8 cellular contexts compared by ENCODE assay signal in genomic region chr1:156571261-156571958, GRCh38. TPM values are rescaled to one million over a fixed set of nuclear protein-coding genes. Genes with fewer than 3 reads are reported as not detected.
DNase-seq lines count a peak whose midpoint lies in the region; TF ChIP-seq lines count a peak whose summit lies in the region.

No MANE protein-coding gene starts in this region.

- H3K4me1 ChIP-seq in OCI-LY3 (ENCODE audit: low read length) (peaks cover 12% of the 10 kb centered on the region), skeletal muscle satellite cell (ENCODE audit: control insufficient read depth, insufficient read depth, low read length) (peaks cover 15% of the 10 kb centered on the region)

- no peak overlapping the region for H3K27ac ChIP-seq in OCI-LY3 (ENCODE audit: low read length)

- DNase-seq in SKM-1 treated with dmso at 0.1 percent for 144 hours (lab: John Stamatoyannopoulos, UW; ENCODE audit: unreplicated experiment) (peak; percentile 43), SKM-1 (lab: John Stamatoyannopoulos, UW; ENCODE audit: unreplicated experiment) (no peak), epithelial cell of proximal tubule (ENCODE audit: low read depth) (peak; percentile 77), GOT3 (lab: John Stamatoyannopoulos, UW) (no peak), islet precursor cell (no peak)
- no peak for DNase-seq in stimulated activated CD4-positive, alpha-beta T cell treated with anti-CD3 and anti-CD28 coated beads, Interleukin-15, amount 100 ng/mL, for 24 hours

- H3K36me3 ChIP-seq in OCI-LY3 (replicated peaks; ENCODE audit: low read depth, low read length), result no peaks in the 10 kb centered on the region
- H3K36me3 ChIP-seq in skeletal muscle satellite cell (ENCODE audit: insufficient read depth, low read length), result no peaks in the 10 kb centered on the region

- H3K79me2 ChIP-seq in OCI-LY3 (ENCODE audit: low read length), result no peaks in the 10 kb centered on the region

- H4K20me1 ChIP-seq in OCI-LY3 (ENCODE audit: insufficient read depth, low read length), result no peaks in the 10 kb centered on the region

- H3K9me3 ChIP-seq in OCI-LY3 (ENCODE audit: insufficient read depth, low read length) (no peaks in the 10 kb centered on the region), skeletal muscle satellite cell (replicated peaks; ENCODE audit: low read length) (no peaks in the 10 kb centered on the region)

- peak overlapping the region; percentile 65 for H3K9ac ChIP-seq in OCI-LY3 (ENCODE audit: low read length)
- H3K9ac ChIP-seq in skeletal muscle satellite cell (ENCODE audit: low read depth, low read length), result peak overlapping the region; percentile 73

- H3K4me3 ChIP-seq in OCI-LY3 (ENCODE audit: low read length), result peak overlapping the region; percentile 86
- H3K4me3 ChIP-seq in epithelial cell of proximal tubule (ENCODE audit: low read depth, low read length), result peak overlapping the region; percentile 61
- peak overlapping the region; percentile 78 for H3K4me3 ChIP-seq in skeletal muscle satellite cell (ENCODE audit: low read length)

- TF ChIP-seq CTCF in OCI-LY3 (IDR thresholded peaks at IDR 0.05; ENCODE audit: low read depth, low read length) (no peak), epithelial cell of proximal tubule (conservative IDR thresholded peaks at IDR 0.05; ENCODE audit: low read depth, low read length) (no peak)

- H3K27me3 ChIP-seq in OCI-LY3 (ENCODE audit: low read depth, low read length) (peaks cover 18% of the 10 kb centered on the region), skeletal muscle satellite cell (ENCODE audit: control insufficient read depth, insufficient read depth, low read length) (peaks cover 7% of the 10 kb centered on the region)

- peak overlapping the region; percentile 87 for H3K4me2 ChIP-seq in OCI-LY3 (ENCODE audit: low read length)
- H3K4me2 ChIP-seq in skeletal muscle satellite cell (ENCODE audit: low read length), result peak overlapping the region; percentile 89

- peak overlapping the region; percentile 78; the same call in 1 of the 2 replicates for H2AFZ ChIP-seq in OCI-LY3 (ENCODE audit: low read depth, low read length)

RNA-seq across cellular contexts. Expression of gene IQGAP3, which starts 1.0 kb away (rescaled TPM):
- 65.0 and 65.3 TPM in 2 replicates for total RNA-seq in epithelial cell of proximal tubule
- total RNA-seq in skeletal muscle satellite cell (2012; rRNA removed), result 12.2 and 16.4 TPM in 2 replicates

RNA-seq across cellular contexts. Expression of gene TTC24, which starts 8.1 kb away (rescaled TPM):
- total RNA-seq in epithelial cell of proximal tubule, result not detected in 2 replicates
- total RNA-seq in skeletal muscle satellite cell (2012; rRNA removed), result under 0.01 and 0.22 TPM in 2 replicates

RNA-seq across cellular contexts. Expression of gene NAXE, which starts 20.2 kb away (rescaled TPM):
- 124 and 127 TPM in 2 replicates for total RNA-seq in epithelial cell of proximal tubule
- total RNA-seq in skeletal muscle satellite cell (2012; rRNA removed), result 81.9 and 87.4 TPM in 2 replicates

RNA-seq across cellular contexts. Expression of gene GPATCH4, which starts 29.9 kb away (rescaled TPM):
- total RNA-seq in epithelial cell of proximal tubule, result 15.9 and 22.9 TPM in 2 replicates
- 20.0 and 25.6 TPM in 2 replicates for total RNA-seq in skeletal muscle satellite cell (2012; rRNA removed)

RNA-seq across cellular contexts. Expression of gene HAPLN2, which starts 47.8 kb away (rescaled TPM):
- total RNA-seq in epithelial cell of proximal tubule, result not detected in 2 replicates
- 0.25 and 0.44 TPM in 2 replicates for total RNA-seq in skeletal muscle satellite cell (2012; rRNA removed)

Comparison
In these comparisons a context has a peak if more than half of its experiments do, and no peak if none do; other contexts are left out.
1. DNase-seq: peak in SKM-1 treated with dmso at 0.1 percent for 144 hours (single experiment) and epithelial cell of proximal tubule (single experiment); none in SKM-1 (single experiment), stimulated activated CD4-positive, alpha-beta T cell treated with anti-CD3 and anti-CD28 coated beads, Interleukin-15, amount 100 ng/mL, for 24 hours (single experiment), GOT3 (single experiment) and islet precursor cell (single experiment).
2. Peak in every context shown above with its lines, with median percentiles within 50 percentile points of each other: H3K4me3 ChIP-seq.